In genomic region chr16:70663524-70664324, GRCh38 we compare ENCODE assay signal across 23 cellular contexts. TPM values are rescaled to one million over a fixed set of nuclear protein-coding genes. Genes with fewer than 3 reads are reported as not detected.
A peak's percentile ranks its signal among the peaks of the same experiment; 100 is the strongest.
DNase-seq lines count a peak whose midpoint lies in the region; ATAC-seq and TF ChIP-seq lines count a peak whose summit lies in the region.
"Had no signal": no experiment of that assay in that cellular context is flagged by ENCODE, and none has a peak within 500 bp of the region (broad histone marks: within the 10 kb centered on the region; RNA-seq: fewer than 3 reads in every experiment).

No MANE protein-coding gene starts in this region.

- H4K20me1 ChIP-seq in osteoblast (ENCODE audit: insufficient read depth, low read length) = peaks cover 40% of the 10 kb centered on the region

- TF ChIP-seq POLR2A in breast epithelium (IDR thresholded peaks at IDR 0.05) (no peak), uterus (IDR thresholded peaks at IDR 0.05) (no peak)

- H3K27me3 Mint-ChIP-seq in MCF 10A (ENCODE audit: insufficient read depth, unreplicated experiment) = no peaks in the 10 kb centered on the region
- H3K27me3 Mint-ChIP-seq: activated naive CD8-positive, alpha-beta T cell; type B pancreatic cell had no signal

- no peak overlapping the region for H3K4me3 Mint-ChIP-seq in MCF 10A (ENCODE audit: unreplicated experiment)
- H3K4me3 Mint-ChIP-seq: activated naive CD8-positive, alpha-beta T cell; brain; nephron progenitor cell; type B pancreatic cell had no signal

- H3K4me1 ChIP-seq in breast epithelium (peaks cover 0 to 7% of the 10 kb centered on the region in 2 donors), osteoblast (ENCODE audit: insufficient read depth, low read length) (peaks cover 7% of the 10 kb centered on the region), uterus (peaks cover 0 to 21% of the 10 kb centered on the region in 2 donors)
- H3K4me1 ChIP-seq: foreskin keratinocyte had no signal

- no peaks in the 10 kb centered on the region for H3K27me3 ChIP-seq in breast epithelium
- no peaks in the 10 kb centered on the region for H3K27me3 ChIP-seq in dorsolateral prefrontal cortex
- no peaks in the 10 kb centered on the region for H3K27me3 ChIP-seq in osteoblast (ENCODE audit: insufficient read depth, low read length)
- H3K27me3 ChIP-seq in uterus = no peaks in the 10 kb centered on the region
- H3K27me3 ChIP-seq: foreskin keratinocyte had no signal

- no peaks in the 10 kb centered on the region for H3K9me3 ChIP-seq in breast epithelium
- H3K9me3 ChIP-seq in osteoblast (ENCODE audit: low read depth, low read length) = no peaks in the 10 kb centered on the region
- H3K9me3 ChIP-seq in uterus = no peaks in the 10 kb centered on the region

- no peaks in the 10 kb centered on the region for H3K9me3 Mint-ChIP-seq in MCF 10A (ENCODE audit: unreplicated experiment)
- H3K9me3 Mint-ChIP-seq: type B pancreatic cell had no signal

- CTCF ChIA-PET in MCF 10A (lab: Yijun Ruan, JAX) = no interaction called here

- DNase-seq in breast epithelium (ENCODE audit: low spot score in 2 of 2) (peak in 1 of 2 donors; percentile 49), MCF 10A (ENCODE audit: unreplicated experiment) (no peak), dorsolateral prefrontal cortex (no peak), osteoblast (ENCODE audit: insufficient read length, low spot score, missing footprints) (peak; percentile 52), uterus (no peak), cerebellar nuclear complex (lab: John Stamatoyannopoulos, UW) (no peak)
- DNase-seq in activated CD4-positive, alpha-beta T cell treated with anti-CD3 and anti-CD28 coated beads for 4 hours = no peak
- DNase-seq: activated CD4-positive, alpha-beta T cell treated with anti-CD3 and anti-CD28 coated beads, Interleukin-2, amount 50 U/mL, for 48 hours; C1 segment of cervical spinal cord; foreskin keratinocyte; GOT3; hypothalamus; mesenchymal stem cell; NCI-H1417; NCI-H2171; NCI-H526 treated with DMSO at 0.1 percent for 48 hours; nephron progenitor cell; SHP77 treated with DMSO at 0.1 percent for 48 hours; T-helper 1 cell had no signal

- no peak overlapping the region for H3K4me3 ChIP-seq in breast epithelium
- no peak overlapping the region for H3K4me3 ChIP-seq in dorsolateral prefrontal cortex
- H3K4me3 ChIP-seq in osteoblast (ENCODE audit: insufficient read depth, low read length) = no peak overlapping the region
- no peak overlapping the region for H3K4me3 ChIP-seq in uterus

- ATAC-seq in HG02642 (IDR thresholded peaks at IDR 0.05; ENCODE audit: poor library complexity, unreplicated experiment) = no peak
- ATAC-seq: foreskin keratinocyte had no signal

- H3K27ac ChIP-seq in breast epithelium = peak overlapping the region; percentile 60 to 69
- peak overlapping the region in 47 of 59 donors; percentile 2 to 80 (median 62) for H3K27ac ChIP-seq in dorsolateral prefrontal cortex
- H3K27ac ChIP-seq in osteoblast (ENCODE audit: low read depth, low read length) = no peak overlapping the region
- H3K27ac ChIP-seq in uterus = peak overlapping the region; percentile 65 to 69
- H3K27ac ChIP-seq: foreskin keratinocyte had no signal

- no peak overlapping the region for H3K4me2 ChIP-seq in osteoblast (ENCODE audit: insufficient read depth, low read length)

- H3K36me3 ChIP-seq in breast epithelium = peaks cover 16% of the 10 kb centered on the region
- H3K36me3 ChIP-seq in osteoblast (ENCODE audit: insufficient read depth, low read length) = peaks cover 62% of the 10 kb centered on the region
- no peaks in the 10 kb centered on the region for H3K36me3 ChIP-seq in uterus

- H3K79me2 ChIP-seq in osteoblast (ENCODE audit: insufficient read depth, low read length) = peaks cover 7% of the 10 kb centered on the region

- TF ChIP-seq CTCF in breast epithelium (IDR thresholded peaks at IDR 0.05) (no peak), MCF 10A (IDR thresholded peaks at IDR 0.05; ENCODE audit: unreplicated experiment) (no peak), dorsolateral prefrontal cortex (IDR thresholded peaks at IDR 0.05 in 54 of 56, conservative IDR thresholded peaks at IDR 0.05 in 2 of 56; ENCODE audit: low read depth in 1 of 56, partially characterized antibody in 56 of 56) (no peak), osteoblast (IDR thresholded peaks at IDR 0.05; ENCODE audit: extremely low read depth, low read depth, low read length) (no peak), uterus (IDR thresholded peaks at IDR 0.05) (no peak)

- no peak overlapping the region for H2AFZ ChIP-seq in osteoblast (ENCODE audit: low read length)

- POLR2A ChIA-PET in MCF 10A (lab: Yijun Ruan, JAX) = no interaction called here

- intact Hi-C loops in breast epithelium (cut with DNase I; ENCODE audit: low total_unique reads) (no loop called here), MCF 10A (cut with micrococcal nuclease) (no loop called here), dorsolateral prefrontal cortex (cut with DNase I) (no loop called here), uterus (cut with DNase I; ENCODE audit: low total_unique reads) (no loop called here)

- no TSS peak for BruUV-seq in MCF 10A (replicated peaks; lab: Mats Ljungman, UMichigan)

- no peak overlapping the region for H3K27ac Mint-ChIP-seq in MCF 10A (ENCODE audit: low read depth, unreplicated experiment)
- H3K27ac Mint-ChIP-seq: activated naive CD8-positive, alpha-beta T cell; brain; nephron progenitor cell; type B pancreatic cell had no signal

- H3K36me3 Mint-ChIP-seq in MCF 10A (ENCODE audit: insufficient read depth, unreplicated experiment) = peaks cover 75% of the 10 kb centered on the region

- H3K4me1 Mint-ChIP-seq in MCF 10A (ENCODE audit: insufficient read depth, unreplicated experiment) = no peaks in the 10 kb centered on the region

RNA-seq across cellular contexts. Expression of gene IL34, which starts 17.4 kb away (rescaled TPM):
- 10 to 100 TPM in 1 of 3 donors, 1 to 10 TPM in 1, under 1 TPM in 1; 0.64 to 37.9 (median 7.5) TPM for total RNA-seq in breast epithelium
- total RNA-seq in MCF 10A (2022) = not detected in 2 replicates
- total RNA-seq in dorsolateral prefrontal cortex = 10 to 100 TPM in 117 of 120 experiments, 1 to 10 TPM in 3; 5.0 to 52.7 (median 20.4) TPM
- 5.6 and 9.4 TPM in 2 replicates for total RNA-seq in osteoblast
- 1 to 10 TPM in 3 of 4 donors, not detected in 1; 3.3 to 9.4 (median 9.0) TPM for total RNA-seq in uterus

RNA-seq across cellular contexts. Expression of gene MTSS2, which starts 22.1 kb away (rescaled TPM):
- total RNA-seq in breast epithelium = 10 to 100 TPM in 2 of 3 donors, 1 to 10 TPM in 1; 9.4 to 28.8 (median 22.8) TPM
- total RNA-seq in MCF 10A (2022) = 75.8 and 78.7 TPM in 2 replicates
- 100 to 1,000 TPM; 135 to 968 (median 301) TPM for total RNA-seq in dorsolateral prefrontal cortex
- total RNA-seq in osteoblast = 54.2 and 56.5 TPM in 2 replicates
- 100 to 1,000 TPM in 1 of 4 donors, 10 to 100 TPM in 3; 11.2 to 142 (median 18.2) TPM for total RNA-seq in uterus
